Comparison of ENCODE assay signal across 1 cellular context in genomic region chr21:29307718-29308455, GRCh38.
TF ChIP-seq lines count a peak whose summit lies in the region.

No MANE protein-coding gene starts in this region.

TF ChIP-seq in GM12878, 131 proteins besides CTCF, POLR2A, EP300 and RAD21:
- TF ChIP-seq ATF7 (IDR thresholded peaks at IDR 0.05; ENCODE audit: low read depth) (0 out of 2 replicates have a peak, but pooled peaks have one; percentile 25), PML (IDR thresholded peaks at IDR 0.05; ENCODE audit: low read length) (no peak), MTA2 (IDR thresholded peaks at IDR 0.05; ENCODE audit: low read depth) (peak; percentile 25; the same call in 1 of the 2 replicates), CREM (IDR thresholded peaks at IDR 0.05; ENCODE audit: low read depth) (peak; percentile 39; the same call in 1 of the 2 replicates), JUNB (IDR thresholded peaks at IDR 0.05) (peak; percentile 45; the same call in 1 of the 2 replicates), ASH2L (IDR thresholded peaks at IDR 0.05; ENCODE audit: borderline replicate concordance, low read depth) (no peak), RUNX3 (IDR thresholded peaks at IDR 0.05; ENCODE audit: low read length) (peak; percentile 82), NFIC (IDR thresholded peaks at IDR 0.05; ENCODE audit: low read depth, low read length) (peak; percentile 64; the same call in 1 of the 2 replicates), FOXM1 (IDR thresholded peaks at IDR 0.05; ENCODE audit: low read depth, low read length) (peak; percentile 31; the same call in 1 of the 2 replicates), CBX3 (IDR thresholded peaks at IDR 0.05; ENCODE audit: borderline replicate concordance, low read depth) (no peak), MEF2A (IDR thresholded peaks at IDR 0.05; ENCODE audit: insufficient read depth, low read depth, low read length) (peak; percentile 59; the same call in 1 of the 2 replicates), MEF2B (IDR thresholded peaks at IDR 0.05; ENCODE audit: partially characterized antibody, poor library complexity, severe bottlenecking) (peak; percentile 25), ZNF622 (IDR thresholded peaks at IDR 0.05) (no peak)
- TF ChIP-seq, protein P1, sequence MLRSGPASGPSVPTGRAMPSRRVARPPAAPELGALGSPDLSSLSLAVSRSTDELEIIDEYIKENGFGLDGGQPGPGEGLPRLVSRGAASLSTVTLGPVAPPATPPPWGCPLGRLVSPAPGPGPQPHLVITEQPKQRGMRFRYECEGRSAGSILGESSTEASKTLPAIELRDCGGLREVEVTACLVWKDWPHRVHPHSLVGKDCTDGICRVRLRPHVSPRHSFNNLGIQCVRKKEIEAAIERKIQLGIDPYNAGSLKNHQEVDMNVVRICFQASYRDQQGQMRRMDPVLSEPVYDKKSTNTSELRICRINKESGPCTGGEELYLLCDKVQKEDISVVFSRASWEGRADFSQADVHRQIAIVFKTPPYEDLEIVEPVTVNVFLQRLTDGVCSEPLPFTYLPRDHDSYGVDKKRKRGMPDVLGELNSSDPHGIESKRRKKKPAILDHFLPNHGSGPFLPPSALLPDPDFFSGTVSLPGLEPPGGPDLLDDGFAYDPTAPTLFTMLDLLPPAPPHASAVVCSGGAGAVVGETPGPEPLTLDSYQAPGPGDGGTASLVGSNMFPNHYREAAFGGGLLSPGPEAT (IDR thresholded peaks at IDR 0.05; ENCODE audit: low read depth), result no peak
TF ChIP-seq in GM12878: peak in this region for 9.
